ENCODE assay signal across 14 cellular contexts in genomic region chr11:78338138-78338537, GRCh38.
DNase-seq lines count a peak whose midpoint lies in the region; ATAC-seq and TF ChIP-seq lines count a peak whose summit lies in the region.
"Had no signal": no experiment of that assay in that cellular context is flagged by ENCODE, and none has a peak within 500 bp of the region (broad histone marks: within the 10 kb centered on the region; RNA-seq: fewer than 3 reads in every experiment).

No MANE protein-coding gene starts in this region.

- H3K27ac Mint-ChIP-seq in chondrocyte (ENCODE audit: unreplicated experiment), result no peak overlapping the region
- H3K27ac Mint-ChIP-seq: type B pancreatic cell had no signal

- no peaks in the 10 kb centered on the region for H3K4me1 ChIP-seq in trophoblast cell (ENCODE audit: control insufficient read depth in 1 of 2, insufficient read depth in 2 of 2, low read length in 2 of 2)

- DNase-seq in AML-193 (lab: John Stamatoyannopoulos, UW) (peak; percentile 42 to 61), DMS53 (lab: John Stamatoyannopoulos, UW) (peak; percentile 62), NCI-H774 (lab: John Stamatoyannopoulos, UW) (peak; percentile 67), DMS 273 treated with DMSO at 0.1 percent for 48 hours (lab: John Stamatoyannopoulos, UW) (no peak), chondrocyte (ENCODE audit: low spot score) (no peak), trophoblast cell (no peak)
- DNase-seq: activated T-cell treated with anti-CD3 and anti-CD28 coated beads for 4 hours, kidney glomerular epithelial cell, NCI-H1436 had no signal

- peaks cover 5% of the 10 kb centered on the region for H3K36me3 Mint-ChIP-seq in chondrocyte (ENCODE audit: low read depth)

- H3K9me3 Mint-ChIP-seq in chondrocyte (ENCODE audit: low read depth), result peaks cover 11% of the 10 kb centered on the region
- H3K9me3 Mint-ChIP-seq: type B pancreatic cell had no signal

- no peak for TF ChIP-seq CTCF in chondrocyte (IDR thresholded peaks at IDR 0.05)

- no peak overlapping the region for H2BK5ac ChIP-seq in trophoblast cell (ENCODE audit: low read depth, low read length, poor library complexity)

- no peaks in the 10 kb centered on the region for H3K79me1 ChIP-seq in trophoblast cell (ENCODE audit: low read length)

- no peak overlapping the region for H2BK12ac ChIP-seq in trophoblast cell (ENCODE audit: low read length)

- peaks cover 1% of the 10 kb centered on the region for H3K79me2 ChIP-seq in trophoblast cell (ENCODE audit: control insufficient read depth, insufficient read depth, low read length, poor library complexity)

- no peaks in the 10 kb centered on the region for H3K9me3 ChIP-seq in trophoblast cell (ENCODE audit: insufficient read depth, low read depth, low read length)

- no peak overlapping the region for H2AFZ ChIP-seq in trophoblast cell (ENCODE audit: insufficient read depth, low read length, poor library complexity)

- H2BK120ac ChIP-seq in trophoblast cell (ENCODE audit: insufficient read depth, low read length, poor library complexity), result no peak overlapping the region

- no CpG with 5 or more reads among the region's 1 CpG for WGBS in trophoblast cell (ENCODE audit: extremely low coverage, insufficient coverage, insufficient read length)

- no peaks in the 10 kb centered on the region for H3K27me3 ChIP-seq in layer of hippocampus (ENCODE audit: control insufficient read depth, insufficient read depth, low read length)
- no peaks in the 10 kb centered on the region for H3K27me3 ChIP-seq in trophoblast cell (ENCODE audit: insufficient read depth, low read length)
- H3K27me3 ChIP-seq: BLaER1 treated with 17β-estradiol and CSF1 and Interleukin-3, amounts not matched to agents 10 nM and 100 nM had no signal

- peaks cover 6% of the 10 kb centered on the region for H3K4me1 Mint-ChIP-seq in chondrocyte (ENCODE audit: low read depth)

- no peaks in the 10 kb centered on the region for H3K27me3 Mint-ChIP-seq in chondrocyte (ENCODE audit: low read depth)
- H3K27me3 Mint-ChIP-seq: type B pancreatic cell had no signal

- H2AK5ac ChIP-seq in trophoblast cell (ENCODE audit: low read length), result no peak overlapping the region

- H3K4me2 ChIP-seq in trophoblast cell (ENCODE audit: low read length), result no peak overlapping the region

- no peak overlapping the region for H3K23ac ChIP-seq in trophoblast cell (ENCODE audit: low read length)

- H3K9ac ChIP-seq in trophoblast cell (ENCODE audit: low read length), result no peak overlapping the region
- H3K9ac ChIP-seq: BLaER1 treated with 17β-estradiol and CSF1 and Interleukin-3, amounts not matched to agents 10 nM and 100 nM had no signal

- ATAC-seq in GM18861 (IDR thresholded peaks at IDR 0.05; ENCODE audit: unreplicated experiment), result no peak

- no peaks in the 10 kb centered on the region for H3K36me3 ChIP-seq in trophoblast cell (ENCODE audit: control insufficient read depth in 1 of 2, insufficient read depth in 2 of 2, low read length in 2 of 2)

- H3K4ac ChIP-seq in trophoblast cell (ENCODE audit: low read depth, low read length), result no peak overlapping the region

- no peak overlapping the region for H4K91ac ChIP-seq in trophoblast cell (ENCODE audit: low read depth, low read length)

- H4K12ac ChIP-seq in trophoblast cell (ENCODE audit: low read depth, low read length), result no peak overlapping the region

- H3K14ac ChIP-seq in trophoblast cell (ENCODE audit: low read length), result no peak overlapping the region

- no peak overlapping the region for H3K4me3 ChIP-seq in trophoblast cell (ENCODE audit: low read depth, low read length)
- H3K4me3 ChIP-seq: BLaER1 treated with 17β-estradiol and CSF1 and Interleukin-3, amounts not matched to agents 10 nM and 100 nM; SK-N-MC had no signal

- H3K27ac ChIP-seq in layer of hippocampus (ENCODE audit: low read depth, low read length) (peak overlapping the region; percentile 79), trophoblast cell (ENCODE audit: low read depth, low read length) (no peak overlapping the region)
- H3K27ac ChIP-seq: SK-N-MC had no signal

- H3K4me3 Mint-ChIP-seq in chondrocyte (ENCODE audit: unreplicated experiment), result no peak overlapping the region
- H3K4me3 Mint-ChIP-seq: type B pancreatic cell had no signal

- H3K18ac ChIP-seq in trophoblast cell (ENCODE audit: low read length), result no peak overlapping the region

- H4K8ac ChIP-seq in trophoblast cell (ENCODE audit: low read depth, low read length), result no peak overlapping the region

Comparison
In these comparisons a context has a peak if more than half of its experiments do, and no peak if none do; other contexts are left out.
1. DNase-seq: peak in AML-193 (2 of 2), DMS53 (single experiment) and NCI-H774 (single experiment); none in DMS 273 treated with DMSO at 0.1 percent for 48 hours (single experiment), chondrocyte (single experiment) and trophoblast cell (0 of 2).